Comparison of ENCODE assay signal across 17 cellular contexts in genomic region chr1:152227310-152227928, GRCh38. TPM values are rescaled to one million over a fixed set of nuclear protein-coding genes. Genes with fewer than 3 reads are reported as not detected.
DNase-seq lines count a peak whose midpoint lies in the region; ATAC-seq, FAIRE-seq and TF ChIP-seq lines count a peak whose summit lies in the region.
"Had no signal": no experiment of that assay in that cellular context is flagged by ENCODE, and none has a peak within 500 bp of the region (broad histone marks: within the 10 kb centered on the region; RNA-seq: fewer than 3 reads in every experiment).

No MANE protein-coding gene starts in this region.

- H3K36me3 ChIP-seq in liver (ENCODE audit: control insufficient read depth in 4 of 4, insufficient read depth in 3 of 4, low read depth in 1 of 4, low read length in 3 of 4) (no peaks in the 10 kb centered on the region), HepG2 (replicated peaks in 1 of 2; ENCODE audit: control insufficient read depth in 1 of 2, insufficient read depth in 2 of 2, low read length in 2 of 2) (no peaks in the 10 kb centered on the region), fibroblast of lung (ENCODE audit: control insufficient read depth, insufficient read depth, low read length) (no peaks in the 10 kb centered on the region), aorta (ENCODE audit: control insufficient read depth in 1 of 2, insufficient read depth in 2 of 2, low read length in 1 of 2) (no peaks in the 10 kb centered on the region)
- H3K36me3 ChIP-seq: BE2C, SJSA1 had no signal

- no peaks in the 10 kb centered on the region for H3K4me1 ChIP-seq in liver (ENCODE audit: control insufficient read depth in 4 of 4, insufficient read depth in 4 of 4, low read length in 3 of 4)
- H3K4me1 ChIP-seq in HepG2 (ENCODE audit: insufficient read depth, low read length): no peaks in the 10 kb centered on the region
- no peaks in the 10 kb centered on the region for H3K4me1 ChIP-seq in fibroblast of lung (ENCODE audit: control insufficient read depth, extremely low read depth, insufficient read depth, low read length)
- no peaks in the 10 kb centered on the region for H3K4me1 ChIP-seq in aorta (ENCODE audit: control insufficient read depth in 1 of 2, insufficient read depth in 2 of 2, low read length in 2 of 2)
- H3K4me1 ChIP-seq: BE2C, SJSA1, testis had no signal

- TF ChIP-seq CTCF in liver (IDR thresholded peaks at IDR 0.05; ENCODE audit: low read depth, low read length, missing input control) (peak; percentile 26), HepG2 (CRISPR knock-in tag; IDR thresholded peaks at IDR 0.05) (no peak), fibroblast of lung (conservative IDR thresholded peaks at IDR 0.05 in 1 of 2, IDR thresholded peaks at IDR 0.05 in 1 of 2; ENCODE audit: low read depth in 1 of 2, low read length in 2 of 2) (no peak)

- H2AFZ ChIP-seq in HepG2 (ENCODE audit: low read length) (no peak overlapping the region), fibroblast of lung (ENCODE audit: low read length) (no peak overlapping the region)

- no peak for DNase-seq in HepG2 (ENCODE audit: low spot score)
- peak; percentile 37 for DNase-seq in RKO (ENCODE audit: low spot score)
- DNase-seq in fibroblast of lung (ENCODE audit: low read depth in 2 of 2): peak; percentile 6
- DNase-seq in urothelium cell line (ENCODE audit: low spot score): peak; percentile 7
- no peak for DNase-seq in aorta
- no peak for DNase-seq in activated T-cell treated with anti-CD3 and anti-CD28 coated beads for 4 hours
- DNase-seq in NCI-H1048 (lab: John Stamatoyannopoulos, UW): no peak
- DNase-seq: activated CD4-positive, alpha-beta T cell treated with anti-CD3 and anti-CD28 coated beads, Interleukin-2, amount 10 ng/mL, durations not matched to agents 7 days and 5 days; activated naive CD4-positive, alpha-beta T cell; BE2C; NCI-H510A; testis had no signal

- H4K20me1 ChIP-seq in HepG2 (ENCODE audit: insufficient read depth, low read length) (no peaks in the 10 kb centered on the region), fibroblast of lung (ENCODE audit: control insufficient read depth, extremely low read depth, insufficient read depth, low read length) (no peaks in the 10 kb centered on the region)

- no peaks in the 10 kb centered on the region for H3K79me2 ChIP-seq in HepG2 (ENCODE audit: insufficient read depth, low read length)
- no peaks in the 10 kb centered on the region for H3K79me2 ChIP-seq in fibroblast of lung (ENCODE audit: control insufficient read depth, insufficient read depth, low read length)

- H3K27ac ChIP-seq in liver (ENCODE audit: low read depth in 1 of 2, low read length in 2 of 2): no peak overlapping the region
- no peak overlapping the region for H3K27ac ChIP-seq in HepG2 (ENCODE audit: extremely low read length, insufficient read depth, low read length)
- H3K27ac ChIP-seq in fibroblast of lung (ENCODE audit: insufficient read depth, low read length): no peak overlapping the region
- H3K27ac ChIP-seq in aorta (ENCODE audit: low read depth in 1 of 2, low read length in 2 of 2): no peak overlapping the region
- H3K27ac ChIP-seq: SJSA1, testis had no signal

- TF ChIP-seq RAD21 in liver (IDR thresholded peaks at IDR 0.05) (peak; percentile 64 to 73), HepG2 (CRISPR knock-in tag; IDR thresholded peaks at IDR 0.05) (no peak)

- H3K4me3 ChIP-seq in liver (ENCODE audit: low read depth in 1 of 3, low read length in 3 of 3) (no peak overlapping the region), HepG2 (replicated peaks in 1 of 3; ENCODE audit: insufficient read depth in 1 of 3, low read depth in 2 of 3, low read length in 3 of 3) (no peak overlapping the region), fibroblast of lung (replicated peaks in 1 of 4; ENCODE audit: control extremely low read depth in 1 of 4, insufficient read depth in 1 of 4, low read depth in 3 of 4, low read length in 4 of 4) (no peak overlapping the region), aorta (ENCODE audit: low read length in 2 of 2) (no peak overlapping the region)
- H3K4me3 ChIP-seq: SJSA1, testis had no signal

- H3K4me2 ChIP-seq in HepG2 (ENCODE audit: low read depth, low read length): no peak overlapping the region
- H3K4me2 ChIP-seq in fibroblast of lung (ENCODE audit: extremely low read depth, insufficient read depth, low read length): no peak overlapping the region

- H3K27me3 ChIP-seq in liver (ENCODE audit: control insufficient read depth in 4 of 4, insufficient read depth in 4 of 4, low read length in 3 of 4) (no peaks in the 10 kb centered on the region), HepG2 (ENCODE audit: control insufficient read depth in 1 of 2, insufficient read depth in 2 of 2, low read length in 2 of 2) (no peaks in the 10 kb centered on the region), fibroblast of lung (ENCODE audit: control insufficient read depth, insufficient read depth, low read length) (no peaks in the 10 kb centered on the region), aorta (ENCODE audit: control insufficient read depth in 1 of 2, insufficient read depth in 2 of 2, low read length in 1 of 2) (no peaks in the 10 kb centered on the region)
- H3K27me3 ChIP-seq: BE2C, SJSA1, testis had no signal

- no peak for ATAC-seq in HepG2
- ATAC-seq in aorta (ENCODE audit: low FRiP score): no peak

- FAIRE-seq in HepG2 (lab: Jason Lieb, UNC) (no peak), urothelium cell line (lab: Jason Lieb, UNC) (no peak)
- FAIRE-seq: H1 had no signal

- 71% methylated on average over 1 of the region's 1 CpG for WGBS in liver
- 0% methylated on average over 1 of the region's 1 CpG for WGBS in HepG2 (ENCODE audit: low lambda C conversion rate)
- 85 to 87% methylated on average over 1 of the region's 1 CpG for WGBS in aorta, 2 donors

- POLR2A ChIA-PET in HepG2 (lab: Yijun Ruan, JAX): no interaction called here

- CTCF ChIA-PET in HepG2 (lab: Yijun Ruan, JAX; ENCODE audit: low intra/inter-chr PET ratio, low total read pairs): no interaction called here

- H3K9ac ChIP-seq in liver (ENCODE audit: low read depth in 1 of 2, low read length in 2 of 2): no peak overlapping the region
- H3K9ac ChIP-seq in HepG2 (ENCODE audit: insufficient read depth, low read depth, low read length): no peak overlapping the region
- H3K9ac ChIP-seq in fibroblast of lung (ENCODE audit: insufficient read depth, low read length): no peak overlapping the region

- in situ Hi-C loops in HepG2 (cut with HindIII; ENCODE audit: extremely low pct_ligation_motif_present, low pct_unique_long_range_greater_than_20kb): no loop called here

- H3K9me3 ChIP-seq in liver (ENCODE audit: control insufficient read depth in 4 of 4, low read length in 3 of 4): no peaks in the 10 kb centered on the region
- H3K9me3 ChIP-seq in HepG2 (ENCODE audit: low read length): no peaks in the 10 kb centered on the region
- no peaks in the 10 kb centered on the region for H3K9me3 ChIP-seq in fibroblast of lung (ENCODE audit: control insufficient read depth, insufficient read depth, low read depth, low read length)
- peaks cover 2% of the 10 kb centered on the region for H3K9me3 ChIP-seq in aorta (ENCODE audit: control insufficient read depth, low read length)
- H3K9me3 ChIP-seq: BE2C, SJSA1, testis had no signal

- TF ChIP-seq POLR2A in HepG2 (IDR thresholded peaks at IDR 0.05; ENCODE audit: insufficient read depth in 1 of 2, low read depth in 2 of 2, low read length in 2 of 2): no peak

- TF ChIP-seq EP300 in HepG2 (IDR thresholded peaks at IDR 0.05; ENCODE audit: low read depth in 2 of 2, low read length in 2 of 2) (no peak), HepG2 (CRISPR knock-in tag; IDR thresholded peaks at IDR 0.05; ENCODE audit: borderline replicate concordance) (no peak)

- intact Hi-C loops in HepG2 (cut with micrococcal nuclease; ENCODE audit: unreplicated experiment) (no loop called here), aorta (cut with DNase I) (no loop called here)

- BruUV-seq in HepG2 (replicated peaks; lab: Mats Ljungman, UMichigan): no TSS peak

TF ChIP-seq in liver, 16 proteins besides CTCF, POLR2A, EP300 and RAD21 (continues in another document):
- no peak for TF ChIP-seq MAX (IDR thresholded peaks at IDR 0.05)

TF ChIP-seq in HepG2, 621 proteins besides CTCF, POLR2A, EP300 and RAD21 (continues in another document):
- TF ChIP-seq ZEB1 (IDR thresholded peaks at IDR 0.05; ENCODE audit: insufficient replicate concordance, low read depth) (no peak), HMGA1 (CRISPR knock-in tag; conservative IDR thresholded peaks at IDR 0.05) (no peak)

RNA-seq across cellular contexts. Expression of gene HRNR, which starts 3.4 kb away (rescaled TPM):
- total RNA-seq in liver: not detected
- polyA plus RNA-seq in liver: under 1 TPM in 1 of 2 donors, not detected in 1; 0.04 TPM
- not detected in 2 replicates for total RNA-seq in HepG2 (2016; rRNA removed; fragmentation: Illumina TruSeq; extraction: Trizol)
- not detected in 2 replicates for total RNA-seq in HepG2 (2016; cell fraction: cytosol; rRNA removed; fragmentation: Illumina TruSeq; extraction: Trizol; ENCODE audit: low read depth)
- not detected in 2 replicates for total RNA-seq in HepG2 (2016; cell fraction: insoluble cytoplasmic fraction; rRNA removed; fragmentation: Illumina TruSeq; extraction: Trizol)
- not detected in 2 replicates for total RNA-seq in HepG2 (2016; cell fraction: membrane; rRNA removed; fragmentation: Illumina TruSeq; extraction: Trizol)
- total RNA-seq in HepG2 (2016; cell fraction: nucleus; rRNA removed; fragmentation: Illumina TruSeq; extraction: Trizol): not detected in 2 replicates
- not detected in 2 replicates for polyA plus RNA-seq in HepG2 (2011; rRNA removed)
- not detected in 2 replicates for polyA plus RNA-seq in HepG2 (2011; cell fraction: cytosol; rRNA removed)
- not detected in 2 replicates for polyA plus RNA-seq in HepG2 (2011; cell fraction: nucleus; rRNA removed)
- polyA plus RNA-seq in HepG2 (2012): 0.01 TPM in 1 of 2 replicates, not detected in the other
- polyA plus RNA-seq in HepG2 (2016; cell fraction: cytosol; fragmentation: Illumina TruSeq; extraction: Trizol; ENCODE audit: low read depth): not detected in 2 replicates
- not detected in 2 replicates for polyA plus RNA-seq in HepG2 (2016; cell fraction: insoluble cytoplasmic fraction; fragmentation: Illumina TruSeq; extraction: Trizol; ENCODE audit: low read depth)
- not detected in 2 replicates for polyA plus RNA-seq in HepG2 (2016; cell fraction: membrane; fragmentation: Illumina TruSeq; extraction: Trizol; ENCODE audit: low read depth)
- polyA plus RNA-seq in HepG2 (2016; cell fraction: nucleus; fragmentation: Illumina TruSeq; extraction: Trizol; ENCODE audit: insufficient read depth, low read depth): not detected in 2 replicates
- 0.04 TPM in 1 of 2 replicates, not detected in the other for polyA minus RNA-seq in HepG2 (2011; rRNA and poly(A)+ RNA removed; ENCODE audit: low replicate concordance)
- not detected in 2 replicates for polyA minus RNA-seq in HepG2 (2011; cell fraction: cytosol; rRNA and poly(A)+ RNA removed)
- not detected in 2 replicates for polyA minus RNA-seq in HepG2 (2011; cell fraction: nucleus; rRNA and poly(A)+ RNA removed)
- total RNA-seq in fibroblast of lung: not detected in 2 replicates
- polyA plus RNA-seq in fibroblast of lung: not detected in 2 replicates
- polyA plus RNA-seq in fibroblast of lung (2012): 0.01 and 0.07 TPM in 2 replicates
- 0.30 TPM in 1 of 2 replicates, not detected in the other for polyA minus RNA-seq in fibroblast of lung (ENCODE audit: low replicate concordance)
- not detected for total RNA-seq in aorta
- not detected for polyA plus RNA-seq in aorta
- total RNA-seq: activated CD4-positive, alpha-beta T cell treated with anti-CD3 and anti-CD28 coated beads, Interleukin-2, amount 10 ng/mL, durations not matched to agents 7 days and 5 days; H1; pulmonary artery endothelial cell had no signal
- polyA plus RNA-seq: H1, IgD-negative memory B cell had no signal

Comparison
In these comparisons a context has a peak if more than half of its experiments do, and no peak if none do; other contexts are left out.
1. DNase-seq: peak in RKO (single experiment), fibroblast of lung (2 of 2) and urothelium cell line (single experiment); none in HepG2 (single experiment), aorta (0 of 2), activated T-cell treated with anti-CD3 and anti-CD28 coated beads for 4 hours (single experiment) and NCI-H1048 (single experiment).